ENCODE assay signal across 35 cellular contexts in the genomic region with DNA sequence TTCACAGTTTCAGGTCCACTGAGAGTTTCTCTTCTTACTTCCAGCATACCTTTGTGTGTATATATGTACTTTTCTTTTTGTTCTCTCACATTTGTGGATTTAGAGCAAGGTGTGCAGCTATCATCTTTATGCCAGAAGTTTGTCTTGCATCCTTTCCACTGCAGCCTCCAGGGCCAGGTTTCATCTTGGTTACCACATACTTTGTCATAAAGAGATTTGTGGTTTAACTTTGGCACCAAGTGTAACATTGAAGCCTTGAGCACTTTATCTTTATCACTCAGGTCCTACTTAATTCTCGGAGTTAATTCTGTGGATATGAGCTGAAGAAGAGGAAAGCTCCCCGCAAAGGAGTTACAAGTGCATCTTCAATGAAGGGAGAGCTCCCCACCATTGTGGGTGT.
"Had no signal": no experiment of that assay in that cellular context is flagged by ENCODE, and none has a peak within 500 bp of the region (broad histone marks: within the 10 kb centered on the region; RNA-seq: fewer than 3 reads in every experiment).

No MANE protein-coding gene starts in this region.

- H3K36me3 ChIP-seq: MG63 had no signal

- H3K9ac ChIP-seq: KMS-11 had no signal

- DNase-seq: Karpas-422, Kasumi-1, KG1, MG63, MM.1S, MV-4-11, NCI-H1048, NCI-H1092, NCI-H1092 treated with DMSO at 0.1 percent for 48 hours, NCI-H1105, NCI-H1105 treated with DMSO at 0.1 percent for 48 hours, NCI-H1417, NCI-H1417 treated with DMSO at 0.1 percent for 48 hours, NCI-H1436, NCI-H1436 treated with DMSO at 0.1 percent for 48 hours, NCI-H146, NCI-H1694, NCI-H1694 treated with DMSO at 0.1 percent for 48 hours, NCI-H187, NCI-H187 treated with DMSO at 0.1 percent for 48 hours, NCI-H1930, NCI-H2029, NCI-H2029 treated with DMSO at 0.1 percent for 48 hours, NCI-H2081, NCI-H2081 treated with DMSO at 0.1 percent for 48 hours, NCI-H2107, NCI-H2171, NCI-H2171 treated with DMSO at 0.1 percent for 48 hours, NCI-H2227 treated with DMSO at 0.1 percent for 48 hours, NCI-H226, NCI-H345, NCI-H446, NCI-H446 treated with DMSO at 0.1 percent for 48 hours, NCI-H510A had no signal

- H3K4me3 ChIP-seq: MG63 had no signal

- H3K4me2 ChIP-seq: KMS-11 had no signal

- H3K9me3 ChIP-seq: MG63 had no signal

- H3K27me3 ChIP-seq: MG63 had no signal

- H3K27ac ChIP-seq: KMS-11 had no signal
